Comparison of ENCODE assay signal across 16 cellular contexts in genomic region chr17:83069931-83070374, GRCh38.
"Had no signal": no experiment of that assay in that cellular context is flagged by ENCODE, and none has a peak within 500 bp of the region (broad histone marks: within the 10 kb centered on the region; RNA-seq: fewer than 3 reads in every experiment).

No MANE protein-coding gene starts in this region.

- H3K27ac ChIP-seq: esophagus squamous epithelium, left lung, vagina had no signal

- H3K4me3 ChIP-seq: esophagus squamous epithelium, left lung, vagina had no signal

- H3K4me3 Mint-ChIP-seq: activated B cell treated with CpG ODN at 0.5 μM for 24 hours; stimulated activated naive CD8-positive, alpha-beta T cell treated with anti-CD3 and anti-CD28 coated beads, Interleukin-15, amount 100 ng/mL, for 72 hours had no signal

- H3K27ac Mint-ChIP-seq: activated B cell treated with CpG ODN at 0.5 μM for 24 hours; activated naive CD8-positive, alpha-beta T cell; stimulated activated naive CD8-positive, alpha-beta T cell treated with anti-CD3 and anti-CD28 coated beads, Interleukin-15, amount 100 ng/mL, for 72 hours had no signal

- H3K27me3 Mint-ChIP-seq: activated naive CD8-positive, alpha-beta T cell; brain; stimulated activated naive CD8-positive, alpha-beta T cell treated with anti-CD3 and anti-CD28 coated beads, Interleukin-15, amount 100 ng/mL, for 72 hours had no signal

- DNase-seq: activated B cell treated with CpG ODN at 0.5 μM for 24 hours; activated gamma-delta T cell; activated T-cell treated with anti-CD3 and anti-CD28 coated beads, Interleukin-2, amount 50 U/mL, for 1 hour; cerebellar nuclear complex; dermis blood vessel endothelial cell; esophagus squamous epithelium; foreskin fibroblast; mesendoderm; occipital lobe; stimulated activated CD4-positive, alpha-beta T cell treated with anti-CD3 and anti-CD28 coated beads, Interleukin-4, amount 100 ng/mL, for 24 hours; stimulated activated naive CD8-positive, alpha-beta T cell treated with anti-CD3 and anti-CD28 coated beads, Interleukin-15, amount 100 ng/mL, for 72 hours; T-helper 2 cell had no signal

- H3K9me3 ChIP-seq: esophagus squamous epithelium, left lung, vagina had no signal

- H3K36me3 Mint-ChIP-seq: activated naive CD8-positive, alpha-beta T cell; brain had no signal

- H3K27me3 ChIP-seq: vagina had no signal

- H3K9me3 Mint-ChIP-seq: activated B cell treated with CpG ODN at 0.5 μM for 24 hours; stimulated activated naive CD8-positive, alpha-beta T cell treated with anti-CD3 and anti-CD28 coated beads, Interleukin-15, amount 100 ng/mL, for 72 hours had no signal

- H3K36me3 ChIP-seq: esophagus squamous epithelium, left lung, vagina had no signal

- ATAC-seq: left lung had no signal
